Comparison of ENCODE assay signal across 15 cellular contexts in genomic region chr15:34812868-34813365, GRCh38. TPM values are rescaled to one million over a fixed set of nuclear protein-coding genes. Genes with fewer than 3 reads are reported as not detected.
"Had no signal": no experiment of that assay in that cellular context is flagged by ENCODE, and none has a peak within 500 bp of the region (broad histone marks: within the 10 kb centered on the region; RNA-seq: fewer than 3 reads in every experiment).

No MANE protein-coding gene starts in this region.

RNA-seq across cellular contexts. Expression of gene ACTC1, which starts 17.6 kb away (rescaled TPM):
- total RNA-seq: activated naive CD4-positive, alpha-beta T cell treated with anti-CD3 and anti-CD28 coated beads, Interleukin-2, amount 50 U/mL, for 72 hours; activated T-cell treated with anti-CD3 and anti-CD28 coated beads, Interleukin-2, amount 50 U/mL, for 72 hours; dermis blood vessel endothelial cell; mononuclear cell; natural killer cell treated with Interleukin-12 subunit alpha and Interleukin-12 subunit beta and Interleukin-15 and Interleukin-18, amount 100 ng/mL, for 72 hours; renal cortical epithelial cell had no signal

RNA-seq across cellular contexts. Expression of gene GJD2, which starts 58.1 kb away (rescaled TPM):
- total RNA-seq: activated naive CD4-positive, alpha-beta T cell treated with anti-CD3 and anti-CD28 coated beads, Interleukin-2, amount 50 U/mL, for 72 hours; activated T-cell treated with anti-CD3 and anti-CD28 coated beads, Interleukin-2, amount 50 U/mL, for 72 hours; dermis blood vessel endothelial cell; esophagus squamous epithelium; gastroesophageal sphincter; kidney; left colon; lower leg skin; mononuclear cell; natural killer cell treated with Interleukin-12 subunit alpha and Interleukin-12 subunit beta and Interleukin-15 and Interleukin-18, amount 100 ng/mL, for 72 hours; ovary; renal cortical epithelial cell; right lobe of liver; thyroid gland had no signal
- polyA plus RNA-seq: ovary, urinary bladder had no signal
